Comparison of ENCODE assay signal across 12 cellular contexts in genomic region chr6:79841577-79842381, GRCh38.
DNase-seq lines count a peak whose midpoint lies in the region; ATAC-seq, FAIRE-seq and TF ChIP-seq lines count a peak whose summit lies in the region.
"Had no signal": no experiment of that assay in that cellular context is flagged by ENCODE, and none has a peak within 500 bp of the region (broad histone marks: within the 10 kb centered on the region; RNA-seq: fewer than 3 reads in every experiment).

No MANE protein-coding gene starts in this region.

- H3K9me3 Mint-ChIP-seq in activated T-cell treated with anti-CD3 and anti-CD28 coated beads, Interleukin-2, amount 50 U/mL, for 72 hours, result peaks cover 0 to 2% of the 10 kb centered on the region in 2 donors

- no peak overlapping the region for H3K27ac Mint-ChIP-seq in activated T-cell treated with anti-CD3 and anti-CD28 coated beads, Interleukin-2, amount 50 U/mL, for 72 hours
- H3K27ac Mint-ChIP-seq: activated naive CD4-positive, alpha-beta T cell treated with anti-CD3 and anti-CD28 coated beads, Interleukin-2, amount 50 U/mL, for 72 hours; CD4-positive, CD25-positive, alpha-beta regulatory T cell; naive B cell had no signal

- no peaks in the 10 kb centered on the region for H3K4me1 Mint-ChIP-seq in activated T-cell treated with anti-CD3 and anti-CD28 coated beads, Interleukin-2, amount 50 U/mL, for 72 hours (ENCODE audit: low read depth)
- H3K4me1 Mint-ChIP-seq: CD4-positive, CD25-positive, alpha-beta regulatory T cell had no signal

- H3K27me3 ChIP-seq in BE2C, result no peaks in the 10 kb centered on the region

- H3K4me3 ChIP-seq in BE2C (ENCODE audit: low read depth, low read length), result no peak overlapping the region

- DNase-seq in BE2C, result peak; percentile 13
- DNase-seq in SKM-1 treated with dmso at 0.1 percent for 144 hours (lab: John Stamatoyannopoulos, UW; ENCODE audit: unreplicated experiment), result peak; percentile 74
- DNase-seq in activated CD8-positive, alpha-beta memory T cell treated with anti-CD3 and anti-CD28 coated beads for 24 hours, result no peak
- DNase-seq in activated T-cell treated with anti-CD3 and anti-CD28 coated beads, Interleukin-2, amount 50 U/mL, for 72 hours, result no peak
- no peak for DNase-seq in DMS79 (lab: John Stamatoyannopoulos, UW)
- no peak for DNase-seq in RCC 7860 (ENCODE audit: low spot score)
- DNase-seq: CD4-positive, CD25-positive, alpha-beta regulatory T cell; naive B cell; NCI-H1436 had no signal

- H3K4me1 ChIP-seq in BE2C, result no peaks in the 10 kb centered on the region

- peaks cover 22% of the 10 kb centered on the region for H3K27me3 Mint-ChIP-seq in activated T-cell treated with anti-CD3 and anti-CD28 coated beads, Interleukin-2, amount 50 U/mL, for 72 hours (ENCODE audit: low read depth)

- H3K4me3 Mint-ChIP-seq in activated T-cell treated with anti-CD3 and anti-CD28 coated beads, Interleukin-2, amount 50 U/mL, for 72 hours, result no peak overlapping the region
- H3K4me3 Mint-ChIP-seq: CD4-positive, CD25-positive, alpha-beta regulatory T cell; naive B cell had no signal

- no peak for FAIRE-seq in RCC 7860 (lab: Jason Lieb, UNC)

- peak; percentile 45 for TF ChIP-seq CTCF in BE2C (IDR thresholded peaks at IDR 0.05; ENCODE audit: low read depth, low read length)

- ATAC-seq in GM19397 (IDR thresholded peaks at IDR 0.05; ENCODE audit: unreplicated experiment) (peak; percentile 36), HG03139 (IDR thresholded peaks at IDR 0.05; ENCODE audit: unreplicated experiment) (peak; percentile 49)
- no peak for ATAC-seq in activated T-cell treated with anti-CD3 and anti-CD28 coated beads, Interleukin-2, amount 50 U/mL, for 72 hours (replicated peaks in 1 of 2)

- no peaks in the 10 kb centered on the region for H3K36me3 Mint-ChIP-seq in activated T-cell treated with anti-CD3 and anti-CD28 coated beads, Interleukin-2, amount 50 U/mL, for 72 hours (ENCODE audit: insufficient read depth in 2 of 2)
- H3K36me3 Mint-ChIP-seq: activated naive CD4-positive, alpha-beta T cell treated with anti-CD3 and anti-CD28 coated beads, Interleukin-2, amount 50 U/mL, for 72 hours; CD4-positive, CD25-positive, alpha-beta regulatory T cell had no signal

- H3K36me3 ChIP-seq in BE2C, result no peaks in the 10 kb centered on the region

- H3K9me3 ChIP-seq in BE2C, result no peaks in the 10 kb centered on the region

Comparison
In these comparisons a context has a peak if more than half of its experiments do, and no peak if none do; other contexts are left out.
1. DNase-seq: peak in BE2C (single experiment) and SKM-1 treated with dmso at 0.1 percent for 144 hours (single experiment); none in activated CD8-positive, alpha-beta memory T cell treated with anti-CD3 and anti-CD28 coated beads for 24 hours (single experiment), activated T-cell treated with anti-CD3 and anti-CD28 coated beads, Interleukin-2, amount 50 U/mL, for 72 hours (0 of 2), DMS79 (single experiment) and RCC 7860 (single experiment).
2. ATAC-seq: peak in GM19397 (single experiment) and HG03139 (single experiment); none in activated T-cell treated with anti-CD3 and anti-CD28 coated beads, Interleukin-2, amount 50 U/mL, for 72 hours (0 of 2).